ENCODE assay signal across 15 cellular contexts in genomic region chr2:215368493-215368809, GRCh38. TPM values are rescaled to one million over a fixed set of nuclear protein-coding genes. Genes with fewer than 3 reads are reported as not detected.
DNase-seq lines count a peak whose midpoint lies in the region; ATAC-seq, FAIRE-seq and TF ChIP-seq lines count a peak whose summit lies in the region.
"Had no signal": no experiment of that assay in that cellular context is flagged by ENCODE, and none has a peak within 500 bp of the region (broad histone marks: within the 10 kb centered on the region; RNA-seq: fewer than 3 reads in every experiment).

No MANE protein-coding gene starts in this region.

- no peak for TF ChIP-seq RAD21 in HepG2 (CRISPR knock-in tag; IDR thresholded peaks at IDR 0.05)

- TF ChIP-seq EP300 in HepG2 (IDR thresholded peaks at IDR 0.05; ENCODE audit: low read depth in 2 of 2, low read length in 2 of 2) = no peak
- TF ChIP-seq EP300 in HepG2 (CRISPR knock-in tag; IDR thresholded peaks at IDR 0.05; ENCODE audit: borderline replicate concordance) = no peak

- in situ Hi-C loops in HepG2 (cut with HindIII; ENCODE audit: extremely low pct_ligation_motif_present, low pct_unique_long_range_greater_than_20kb) = no loop called here

- TF ChIP-seq POLR2A in HepG2 (IDR thresholded peaks at IDR 0.05; ENCODE audit: insufficient read depth in 1 of 2, low read depth in 2 of 2, low read length in 2 of 2) (no peak), right lobe of liver (IDR thresholded peaks at IDR 0.05) (no peak)

- H3K4me1 ChIP-seq in HepG2 (ENCODE audit: insufficient read depth, low read length) (no peaks in the 10 kb centered on the region), right lobe of liver (no peaks in the 10 kb centered on the region), osteoblast (ENCODE audit: insufficient read depth, low read length) (peaks cover 14% of the 10 kb centered on the region), hepatocyte (ENCODE audit: insufficient read depth) (no peaks in the 10 kb centered on the region)
- H3K4me1 ChIP-seq: BLaER1, Caco-2 had no signal

- no peak overlapping the region for H3K4me2 ChIP-seq in HepG2 (ENCODE audit: low read depth, low read length)
- H3K4me2 ChIP-seq in osteoblast (ENCODE audit: insufficient read depth, low read length) = no peak overlapping the region
- no peak overlapping the region for H3K4me2 ChIP-seq in hepatocyte
- H3K4me2 ChIP-seq: BLaER1 had no signal

- CTCF ChIA-PET in HepG2 (lab: Yijun Ruan, JAX; ENCODE audit: low intra/inter-chr PET ratio, low total read pairs) = no interaction called here

- H3K9me3 ChIP-seq in HepG2 (ENCODE audit: low read length) (no peaks in the 10 kb centered on the region), right lobe of liver (no peaks in the 10 kb centered on the region), osteoblast (ENCODE audit: low read depth, low read length) (no peaks in the 10 kb centered on the region), hepatocyte (ENCODE audit: low read depth) (no peaks in the 10 kb centered on the region)
- H3K9me3 ChIP-seq: BLaER1, Caco-2, HAP-1 had no signal

- TF ChIP-seq CTCF in HepG2 (CRISPR knock-in tag; IDR thresholded peaks at IDR 0.05) (no peak), right lobe of liver (IDR thresholded peaks at IDR 0.05) (no peak), fibroblast of mammary gland (conservative IDR thresholded peaks at IDR 0.05; ENCODE audit: control insufficient read depth, insufficient read depth, low read depth, low read length) (no peak), osteoblast (IDR thresholded peaks at IDR 0.05; ENCODE audit: extremely low read depth, low read depth, low read length) (no peak), hepatocyte (IDR thresholded peaks at IDR 0.05; ENCODE audit: poor library complexity) (no peak)

- ATAC-seq in HepG2 (no peak), right lobe of liver (no peak)

- H3K27me3 ChIP-seq in HepG2 (ENCODE audit: control insufficient read depth in 1 of 2, insufficient read depth in 2 of 2, low read length in 2 of 2) = no peaks in the 10 kb centered on the region
- no peaks in the 10 kb centered on the region for H3K27me3 ChIP-seq in right lobe of liver
- H3K27me3 ChIP-seq in osteoblast (ENCODE audit: insufficient read depth, low read length) = no peaks in the 10 kb centered on the region
- H3K27me3 ChIP-seq in hepatocyte = no peaks in the 10 kb centered on the region
- H3K27me3 ChIP-seq: BLaER1 had no signal

- H3K79me2 ChIP-seq in HepG2 (ENCODE audit: insufficient read depth, low read length) (no peaks in the 10 kb centered on the region), osteoblast (ENCODE audit: insufficient read depth, low read length) (no peaks in the 10 kb centered on the region), hepatocyte (no peaks in the 10 kb centered on the region)

- FAIRE-seq in HepG2 (lab: Jason Lieb, UNC) = no peak

- DNase-seq in HepG2 (ENCODE audit: low spot score) (no peak), right lobe of liver (no peak), fibroblast of mammary gland (ENCODE audit: low read depth) (peak; percentile 28), osteoblast (ENCODE audit: insufficient read length, low spot score, missing footprints) (no peak), GM19240 (ENCODE audit: insufficient read length, low spot score) (no peak), hepatocyte (ENCODE audit: low spot score) (no peak), islet precursor cell (no peak)
- DNase-seq: AML-193; Caco-2; CD8-positive, alpha-beta memory T cell; GOT3; KBM-7 had no signal

- no TSS peak for BruUV-seq in HepG2 (replicated peaks; lab: Mats Ljungman, UMichigan)

- H3K4me3 ChIP-seq in HepG2 (replicated peaks in 1 of 3; ENCODE audit: insufficient read depth in 1 of 3, low read depth in 2 of 3, low read length in 3 of 3) (no peak overlapping the region), right lobe of liver (no peak overlapping the region), fibroblast of mammary gland (ENCODE audit: control insufficient read depth, low read depth, low read length) (no peak overlapping the region), osteoblast (ENCODE audit: insufficient read depth, low read length) (no peak overlapping the region), hepatocyte (no peak overlapping the region)
- H3K4me3 ChIP-seq: BLaER1, HAP-1 had no signal

- H3K9ac ChIP-seq in HepG2 (ENCODE audit: insufficient read depth, low read depth, low read length) = no peak overlapping the region
- H3K9ac ChIP-seq: BLaER1 had no signal

- H3K9me2 ChIP-seq in hepatocyte (replicated peaks; ENCODE audit: insufficient read depth) = no peaks in the 10 kb centered on the region

- intact Hi-C loops in HepG2 (cut with micrococcal nuclease; ENCODE audit: unreplicated experiment) (no loop called here), right lobe of liver (cut with DNase I) (no loop called here)

- H4K20me1 ChIP-seq in HepG2 (ENCODE audit: insufficient read depth, low read length) (peaks cover 20% of the 10 kb centered on the region), osteoblast (ENCODE audit: insufficient read depth, low read length) (peaks cover 56% of the 10 kb centered on the region), hepatocyte (ENCODE audit: insufficient read depth, poor library complexity, severe bottlenecking) (peaks cover 3% of the 10 kb centered on the region)
- H4K20me1 ChIP-seq: BLaER1 had no signal

- no peak overlapping the region for H3K27ac ChIP-seq in HepG2 (ENCODE audit: extremely low read length, insufficient read depth, low read length)
- no peak overlapping the region for H3K27ac ChIP-seq in right lobe of liver
- H3K27ac ChIP-seq in osteoblast (ENCODE audit: low read depth, low read length) = peak overlapping the region; percentile 65
- H3K27ac ChIP-seq in hepatocyte = no peak overlapping the region
- H3K27ac ChIP-seq: 22Rv1, BLaER1 had no signal

- POLR2A ChIA-PET in HepG2 (lab: Yijun Ruan, JAX) = no interaction called here

- H2AFZ ChIP-seq in HepG2 (ENCODE audit: low read length) (no peak overlapping the region), osteoblast (ENCODE audit: low read length) (no peak overlapping the region), hepatocyte (no peak overlapping the region)

- H3K36me3 ChIP-seq in HepG2 (replicated peaks in 1 of 2; ENCODE audit: control insufficient read depth in 1 of 2, insufficient read depth in 2 of 2, low read length in 2 of 2) (peaks cover 46 to 96% of the 10 kb centered on the region in 2 experiments), right lobe of liver (peaks cover 13 to 100% (median 54%) of the 10 kb centered on the region in 4 donors), osteoblast (ENCODE audit: insufficient read depth, low read length) (peaks cover 99% of the 10 kb centered on the region), hepatocyte (replicated peaks; ENCODE audit: insufficient read depth, low read depth) (peaks cover 17% of the 10 kb centered on the region)

TF ChIP-seq in HepG2, 621 proteins besides CTCF, POLR2A, EP300 and RAD21:
- TF ChIP-seq RBFOX2 (IDR thresholded peaks at IDR 0.05; ENCODE audit: low read depth, low read length) (peak; percentile 53), AGO2 (optimal IDR thresholded peaks at IDR 0.05; ENCODE audit: low read depth, low read length) (peak; percentile 65), ZMYM4 (CRISPR knock-in tag; IDR thresholded peaks at IDR 0.05) (no peak)

RNA-seq across cellular contexts. Expression of gene ATIC, which starts 56.6 kb away (rescaled TPM):
- total RNA-seq in HepG2 (2016; rRNA removed; fragmentation: Illumina TruSeq; extraction: Trizol) (89.8 and 276 TPM in 2 replicates), right lobe of liver (10 to 100 TPM; 38.8 to 57.3 (median 43.0) TPM), osteoblast (17.7 and 21.5 TPM in 2 replicates), hepatocyte (19.4 and 19.6 TPM in 2 replicates)
- 41.3 and 50.0 TPM in 2 replicates for total RNA-seq in HepG2 (2016; cell fraction: cytosol; rRNA removed; fragmentation: Illumina TruSeq; extraction: Trizol; ENCODE audit: low read depth)
- 74.0 and 293 TPM in 2 replicates for total RNA-seq in HepG2 (2016; cell fraction: insoluble cytoplasmic fraction; rRNA removed; fragmentation: Illumina TruSeq; extraction: Trizol)
- total RNA-seq in HepG2 (2016; cell fraction: membrane; rRNA removed; fragmentation: Illumina TruSeq; extraction: Trizol) = 89.3 and 106 TPM in 2 replicates
- total RNA-seq in HepG2 (2016; cell fraction: nucleus; rRNA removed; fragmentation: Illumina TruSeq; extraction: Trizol) = 158 and 178 TPM in 2 replicates
- polyA plus RNA-seq in HepG2 (2011; rRNA removed) (140 and 146 TPM in 2 replicates), hepatocyte (82.1 and 82.7 TPM in 2 replicates)
- polyA plus RNA-seq in HepG2 (2011; cell fraction: cytosol; rRNA removed) = 118 and 158 TPM in 2 replicates
- polyA plus RNA-seq in HepG2 (2011; cell fraction: nucleus; rRNA removed) = 146 and 172 TPM in 2 replicates
- 332 and 337 TPM in 2 replicates for polyA plus RNA-seq in HepG2 (2012)
- 84.7 and 87.1 TPM in 2 replicates for polyA plus RNA-seq in HepG2 (2016; cell fraction: cytosol; fragmentation: Illumina TruSeq; extraction: Trizol; ENCODE audit: low read depth)
- polyA plus RNA-seq in HepG2 (2016; cell fraction: insoluble cytoplasmic fraction; fragmentation: Illumina TruSeq; extraction: Trizol; ENCODE audit: low read depth) = 500 and 505 TPM in 2 replicates
- polyA plus RNA-seq in HepG2 (2016; cell fraction: membrane; fragmentation: Illumina TruSeq; extraction: Trizol; ENCODE audit: low read depth) = 128 and 133 TPM in 2 replicates
- polyA plus RNA-seq in HepG2 (2016; cell fraction: nucleus; fragmentation: Illumina TruSeq; extraction: Trizol; ENCODE audit: insufficient read depth, low read depth) = 347 and 358 TPM in 2 replicates
- polyA minus RNA-seq in HepG2 (2011; rRNA and poly(A)+ RNA removed; ENCODE audit: low replicate concordance) = 138 and 191 TPM in 2 replicates
- 177 and 194 TPM in 2 replicates for polyA minus RNA-seq in HepG2 (2011; cell fraction: cytosol; rRNA and poly(A)+ RNA removed)
- polyA minus RNA-seq in HepG2 (2011; cell fraction: nucleus; rRNA and poly(A)+ RNA removed) = 127 and 162 TPM in 2 replicates
